In the genomic region with DNA sequence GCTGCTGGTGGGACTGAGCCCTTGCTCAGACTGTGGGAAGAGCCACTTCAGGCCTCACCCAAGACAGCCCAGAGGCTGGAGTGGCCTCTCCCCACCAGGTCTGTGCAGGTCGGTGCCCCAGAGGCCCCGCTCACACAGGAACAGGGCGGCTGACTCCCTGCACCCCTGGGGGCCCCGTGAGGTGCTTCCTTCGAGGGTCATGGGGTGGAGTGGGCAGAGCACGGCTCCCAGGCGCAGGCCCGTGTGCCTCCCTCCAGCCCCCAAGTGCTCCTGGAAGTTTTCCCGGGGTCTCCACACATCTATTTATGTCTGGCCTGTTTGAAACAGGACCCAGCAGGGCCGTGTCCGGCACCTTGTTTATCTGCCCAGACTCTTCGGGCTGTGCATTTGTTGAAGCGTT, we compare ENCODE assay signal across 22 cellular contexts. TPM values are rescaled to one million over a fixed set of nuclear protein-coding genes. Genes with fewer than 3 reads are reported as not detected.
"Had no signal": no experiment of that assay in that cellular context is flagged by ENCODE, and none has a peak within 500 bp of the region (broad histone marks: within the 10 kb centered on the region; RNA-seq: fewer than 3 reads in every experiment).

No MANE protein-coding gene starts in this region.

- H3K9me3 ChIP-seq: pancreas, stomach, thyroid gland had no signal

- H3K36me3 Mint-ChIP-seq: naive thymus-derived CD4-positive, alpha-beta T cell had no signal

- DNase-seq: cerebellar nuclear complex; cortex of kidney; effector CD4-positive, alpha-beta T cell; immature natural killer cell; islet precursor cell; mammary epithelial cell; mesendoderm; midbrain; naive thymus-derived CD4-positive, alpha-beta T cell; occipital lobe; stimulated activated CD4-positive, alpha-beta T cell treated with anti-CD3 and anti-CD28 coated beads, Interleukin-15, amount 100 ng/mL, for 24 hours; stimulated activated CD4-positive, alpha-beta T cell treated with anti-CD3 and anti-CD28 coated beads, Interleukin-2, amount 100 ng/mL, for 48 hours; stimulated activated naive B cell treated with anti-CD40 and anti-IgM and Interleukin-4, amounts not matched to agents 10 μg/mL and 1 μg/mL and 100 μg/mL, for 72 hours; stomach; thyroid gland; trophoblast cell had no signal

- H3K9me3 Mint-ChIP-seq: immature natural killer cell had no signal

- H3K4me3 Mint-ChIP-seq: immature natural killer cell; naive thymus-derived CD4-positive, alpha-beta T cell; nephron; stimulated activated naive B cell treated with anti-CD40 and anti-IgM and Interleukin-4, amounts not matched to agents 10 μg/mL and 1 μg/mL and 100 μg/mL, for 72 hours had no signal

- H3K4me1 ChIP-seq: pancreas, stomach, thyroid gland had no signal

- FAIRE-seq: frontal cortex, pancreas had no signal

- H3K36me3 ChIP-seq: pancreas, stomach, thyroid gland had no signal

- H3K4me1 Mint-ChIP-seq: immature natural killer cell had no signal

- H3K4me3 ChIP-seq: dorsolateral prefrontal cortex, pancreas, skin epidermis, stomach, thyroid gland had no signal

- H3K27ac Mint-ChIP-seq: immature natural killer cell; naive thymus-derived CD4-positive, alpha-beta T cell; nephron; progenitor cell of endocrine pancreas; stimulated activated naive B cell treated with anti-CD40 and anti-IgM and Interleukin-4, amounts not matched to agents 10 μg/mL and 1 μg/mL and 100 μg/mL, for 72 hours had no signal

- H3K27me3 ChIP-seq: dorsolateral prefrontal cortex, pancreas, stomach, thyroid gland had no signal

- H3K27ac ChIP-seq: pancreas, skin epidermis, stomach, thyroid gland had no signal

RNA-seq across cellular contexts. Expression of gene TMEM255B, which starts 9.5 kb away (rescaled TPM):
- total RNA-seq: frontal cortex had no signal
- polyA plus RNA-seq: immature natural killer cell had no signal
